Comparison of ENCODE assay signal across 8 cellular contexts in genomic region chr16:85750021-85750826, GRCh38. TPM values are rescaled to one million over a fixed set of nuclear protein-coding genes. Genes with fewer than 3 reads are reported as not detected.
A peak's percentile ranks its signal among the peaks of the same experiment; 100 is the strongest.
DNase-seq lines count a peak whose midpoint lies in the region; ATAC-seq, FAIRE-seq and TF ChIP-seq lines count a peak whose summit lies in the region.

No MANE protein-coding gene starts in this region.

- ATAC-seq in gastrocnemius medialis (peak in 1 of 2 donors; percentile 5), HG03039 (IDR thresholded peaks at IDR 0.05; ENCODE audit: unreplicated experiment) (no peak), GM18873 (IDR thresholded peaks at IDR 0.05; ENCODE audit: low FRiP score, unreplicated experiment) (no peak)

- peak overlapping the region; percentile 77 for H3K9ac ChIP-seq in HUES6 (ENCODE audit: low read length)

- no peak for TF ChIP-seq CTCF in right atrium auricular region (IDR thresholded peaks at IDR 0.05)
- no peak for TF ChIP-seq CTCF in gastrocnemius medialis (IDR thresholded peaks at IDR 0.05 in 4 of 5, conservative IDR thresholded peaks at IDR 0.05 in 1 of 5)

- intact Hi-C loops in gastrocnemius medialis (cut with DNase I; ENCODE audit: low total_unique reads), result no loop called here

- H3K27me3 ChIP-seq in HUES6 (ENCODE audit: control insufficient read depth, insufficient read depth, low read length) (peaks cover 32% of the 10 kb centered on the region), right atrium auricular region (no peaks in the 10 kb centered on the region), gastrocnemius medialis (peaks cover 11 to 23% (median 11%) of the 10 kb centered on the region in 3 donors)

- H3K4me3 ChIP-seq in HUES6 (ENCODE audit: low read depth, low read length) (peak overlapping the region; percentile 70), right atrium auricular region (peak overlapping the region; percentile 40 to 66), gastrocnemius medialis (peak overlapping the region; percentile 37 to 55 (median 48))

- H3K27ac ChIP-seq in HUES6 (ENCODE audit: low read depth, low read length), result peak overlapping the region; percentile 2; the same call in 1 of the 2 replicates
- no peak overlapping the region for H3K27ac ChIP-seq in right atrium auricular region
- H3K27ac ChIP-seq in gastrocnemius medialis, result no peak overlapping the region

- TF ChIP-seq POLR2A in gastrocnemius medialis (IDR thresholded peaks at IDR 0.05) (no peak), H54 (IDR thresholded peaks at IDR 0.05; ENCODE audit: low read depth, low read length) (no peak)

- peaks cover 63% of the 10 kb centered on the region for H3K4me1 ChIP-seq in HUES6 (ENCODE audit: control insufficient read depth, insufficient read depth, low read length)
- peaks cover 0 to 30% of the 10 kb centered on the region in 2 donors for H3K4me1 ChIP-seq in right atrium auricular region
- H3K4me1 ChIP-seq in gastrocnemius medialis, result peaks cover 6 to 7% of the 10 kb centered on the region in 2 donors

- FAIRE-seq in H54 (lab: Jason Lieb, UNC), result no peak

- H3K36me3 ChIP-seq in HUES6 (ENCODE audit: control insufficient read depth, insufficient read depth, low read length) (no peaks in the 10 kb centered on the region), right atrium auricular region (no peaks in the 10 kb centered on the region), gastrocnemius medialis (no peaks in the 10 kb centered on the region)

- DNase-seq in ELF-1 (ENCODE audit: low read depth, low spot score), result peak; percentile 55
- peak; percentile 34 to 37 for DNase-seq in activated T-cell treated with anti-CD3 and anti-CD28 coated beads, Interleukin-2, amount 50 U/mL, for 48 hours
- no peak for DNase-seq in right atrium auricular region (ENCODE audit: low spot score)
- no peak for DNase-seq in gastrocnemius medialis
- DNase-seq in H54 (ENCODE audit: insufficient read length, low spot score), result no peak

- H3K9me3 ChIP-seq in HUES6 (ENCODE audit: control insufficient read depth, insufficient read depth, low read depth, low read length), result no peaks in the 10 kb centered on the region
- H3K9me3 ChIP-seq in right atrium auricular region, result no peaks in the 10 kb centered on the region
- H3K9me3 ChIP-seq in gastrocnemius medialis, result no peaks in the 10 kb centered on the region

- in situ Hi-C loops in gastrocnemius medialis (cut with MboI; ENCODE audit: low sequenced_read_pairs in 4 of 4), result no loop called here

RNA-seq across cellular contexts. Expression of gene C16orf74, which starts 0.7 kb away (rescaled TPM):
- total RNA-seq in right atrium auricular region (1 to 10 TPM in 1 of 2 donors, under 1 TPM in 1; 0.79 to 1.4 TPM), gastrocnemius medialis (1 to 10 TPM in 1 of 4 donors, not detected in 3; 1.3 TPM)

RNA-seq across cellular contexts. Expression of gene EMC8, which starts 49.1 kb away (rescaled TPM):
- 10 to 100 TPM; 18.8 to 40.7 TPM for total RNA-seq in right atrium auricular region
- total RNA-seq in gastrocnemius medialis, result 10 to 100 TPM; 29.6 to 39.8 (median 36.4) TPM

RNA-seq across cellular contexts. Expression of gene COX4I1, which starts 49.3 kb away (rescaled TPM):
- total RNA-seq in right atrium auricular region (1,000 to 10,000 TPM; 1,383 to 1,567 TPM), gastrocnemius medialis (100 to 1,000 TPM; 666 to 782 (median 689) TPM)

Comparison
In these comparisons a context has a peak if more than half of its experiments do, and no peak if none do; other contexts are left out.
1. DNase-seq: peak in ELF-1 (single experiment) and activated T-cell treated with anti-CD3 and anti-CD28 coated beads, Interleukin-2, amount 50 U/mL, for 48 hours (2 of 2); none in right atrium auricular region (single experiment), gastrocnemius medialis (0 of 2) and H54 (single experiment).
2. Peak in every context shown above with its lines, with median percentiles within 50 percentile points of each other: H3K4me3 ChIP-seq.